8 cellular contexts compared by ENCODE assay signal in genomic region chr1:109426278-109427170, GRCh38. TPM values are rescaled to one million over a fixed set of nuclear protein-coding genes. Genes with fewer than 3 reads are reported as not detected.
DNase-seq lines count a peak whose midpoint lies in the region; TF ChIP-seq lines count a peak whose summit lies in the region.

Gene PSMA5, minus strand, starts transcription at chr1:109426448. Its CDS starts 118 bp downstream, at chr1:109426330.

- POLR2A ChIA-PET in activated CD8-positive, alpha-beta memory T cell treated with anti-CD3 and anti-CD28 coated beads for 36 hours (lab: Charles Lee) = interaction anchor here (0.6 to 2.9 kb wide), 6 partner anchors 58 to 326 kb away, joined by 3 to 9 read pairs (median 6); partner anchors contain the start of genes ATXN7L2 and GNAI3

- H3K4me1 ChIP-seq in effector memory CD4-positive, alpha-beta T cell (ENCODE audit: control insufficient read depth, insufficient read depth, low read length, poor library complexity, severe bottlenecking) = peaks cover 7% of the 10 kb centered on the region

- CTCF ChIA-PET in activated CD8-positive, alpha-beta memory T cell treated with anti-CD3 and anti-CD28 coated beads for 36 hours (lab: Charles Lee) = interaction anchor here (0.7 to 4.5 kb wide), 4 partner anchors 52 to 120 kb away, joined by 3 to 20 read pairs (median 6); no protein-coding TSS in a partner anchor

- peak; percentile 97 for DNase-seq in CMK (ENCODE audit: low read depth)
- DNase-seq in GM20000 (ENCODE audit: low spot score) = peak; percentile 91
- DNase-seq in HT-29 (ENCODE audit: low spot score) = peak; percentile 99
- DNase-seq in NOMO-1 (lab: John Stamatoyannopoulos, UW; ENCODE audit: unreplicated experiment in 2 of 2) = peak; percentile 99
- DNase-seq in effector memory CD4-positive, alpha-beta T cell = peak; percentile 92 to 94 (median 94)
- peak; percentile 99 to 100 for DNase-seq in lung microvascular endothelial cell (ENCODE audit: low read depth in 2 of 2)
- DNase-seq in stimulated activated CD4-positive, alpha-beta T cell treated with anti-CD3 and anti-CD28 coated beads, TNF-alpha, amount 100 ng/mL, for 48 hours (ENCODE audit: low read depth in 3 of 3) = peak; percentile 87 to 95 (median 89)

- peak within 1 kb of the TSS; percentile 91 for H3K27ac ChIP-seq in effector memory CD4-positive, alpha-beta T cell (ENCODE audit: insufficient read depth, low read length, poor library complexity, severe bottlenecking)

- TF ChIP-seq CTCF in GM20000 (IDR thresholded peaks at IDR 0.05; ENCODE audit: extremely low read depth, missing control alignments) = no peak

- no peaks in the 10 kb centered on the region for H3K9me3 ChIP-seq in effector memory CD4-positive, alpha-beta T cell (ENCODE audit: control insufficient read depth, low read length)

- H3K27me3 ChIP-seq in effector memory CD4-positive, alpha-beta T cell (replicated peaks; ENCODE audit: control insufficient read depth, insufficient read depth, low read length, poor library complexity, severe bottlenecking) = no peaks in the 10 kb centered on the region

- peak within 1 kb of the TSS; percentile 73 for H3K4me3 ChIP-seq in effector memory CD4-positive, alpha-beta T cell (ENCODE audit: insufficient read depth, low read depth, low read length, poor library complexity, severe bottlenecking)

- H3K36me3 ChIP-seq in effector memory CD4-positive, alpha-beta T cell (ENCODE audit: control insufficient read depth, insufficient read depth, low read length) = peaks cover 1% of the 10 kb centered on the region

RNA-seq across cellular contexts. Expression of gene PSMA5, which starts in this region (rescaled TPM):
- total RNA-seq in HT-29 (2014; rRNA removed; shearing (Covaris generic)) = 61.2 and 80.9 TPM in 2 replicates
- 100 to 1,000 TPM; 223 to 233 TPM for total RNA-seq in activated CD8-positive, alpha-beta memory T cell treated with anti-CD3 and anti-CD28 coated beads for 36 hours
- 33.7 and 42.5 TPM in 2 replicates for total RNA-seq in lung microvascular endothelial cell

Comparison
In these comparisons a context has a peak if more than half of its experiments do, and no peak if none do; other contexts are left out.
1. Peak in every context shown above with its lines: DNase-seq, H3K4me3 ChIP-seq and H3K27ac ChIP-seq.